ENCODE assay signal across 1 cellular context in the genomic region with DNA sequence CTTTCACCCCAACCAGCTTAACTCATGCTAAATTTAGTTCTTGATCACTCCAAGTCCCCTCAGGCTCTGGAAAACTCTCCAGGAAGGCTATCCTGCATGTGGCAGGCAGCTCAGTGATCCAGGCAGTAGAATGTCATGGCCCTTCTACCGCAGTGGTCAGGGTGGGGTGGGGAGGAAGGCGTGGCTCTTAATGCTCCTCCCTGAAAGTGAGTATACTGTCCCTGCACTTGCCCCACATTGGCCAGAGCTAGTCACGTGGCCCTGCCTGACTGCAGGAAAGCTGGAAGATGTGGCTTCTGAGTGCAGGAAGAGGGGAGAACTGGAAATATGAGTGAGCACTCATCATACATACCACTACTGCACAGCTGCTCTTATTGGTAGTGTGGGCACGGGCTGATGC.
TF ChIP-seq lines count a peak whose summit lies in the region.

No MANE protein-coding gene starts in this region.

TF ChIP-seq in K562, 482 proteins besides CTCF, POLR2A, EP300 and RAD21 (continued from another document):
- TF ChIP-seq USF1 (CRISPR knock-in tag; IDR thresholded peaks at IDR 0.05) (peak; percentile 54; the same call in 1 of the 2 replicates), NFYB (IDR thresholded peaks at IDR 0.05; ENCODE audit: extremely low read depth, insufficient read length) (peak; percentile 84), NR2C2 (CRISPR knock-in tag; IDR thresholded peaks at IDR 0.05) (no peak), NR2C2 (tag; IDR thresholded peaks at IDR 0.05) (no peak), RBFOX2 (IDR thresholded peaks at IDR 0.05; ENCODE audit: low read depth, low read length) (no peak), NR2F6 (CRISPR knock-in tag; IDR thresholded peaks at IDR 0.05) (no peak), SLC30A9 (CRISPR knock-in tag; IDR thresholded peaks at IDR 0.05) (no peak), RAD51 (IDR thresholded peaks at IDR 0.05; ENCODE audit: borderline replicate concordance, low read depth) (peak; percentile 70; the same call in 1 of the 2 replicates)
